14 cellular contexts compared by ENCODE assay signal in the genomic region with DNA sequence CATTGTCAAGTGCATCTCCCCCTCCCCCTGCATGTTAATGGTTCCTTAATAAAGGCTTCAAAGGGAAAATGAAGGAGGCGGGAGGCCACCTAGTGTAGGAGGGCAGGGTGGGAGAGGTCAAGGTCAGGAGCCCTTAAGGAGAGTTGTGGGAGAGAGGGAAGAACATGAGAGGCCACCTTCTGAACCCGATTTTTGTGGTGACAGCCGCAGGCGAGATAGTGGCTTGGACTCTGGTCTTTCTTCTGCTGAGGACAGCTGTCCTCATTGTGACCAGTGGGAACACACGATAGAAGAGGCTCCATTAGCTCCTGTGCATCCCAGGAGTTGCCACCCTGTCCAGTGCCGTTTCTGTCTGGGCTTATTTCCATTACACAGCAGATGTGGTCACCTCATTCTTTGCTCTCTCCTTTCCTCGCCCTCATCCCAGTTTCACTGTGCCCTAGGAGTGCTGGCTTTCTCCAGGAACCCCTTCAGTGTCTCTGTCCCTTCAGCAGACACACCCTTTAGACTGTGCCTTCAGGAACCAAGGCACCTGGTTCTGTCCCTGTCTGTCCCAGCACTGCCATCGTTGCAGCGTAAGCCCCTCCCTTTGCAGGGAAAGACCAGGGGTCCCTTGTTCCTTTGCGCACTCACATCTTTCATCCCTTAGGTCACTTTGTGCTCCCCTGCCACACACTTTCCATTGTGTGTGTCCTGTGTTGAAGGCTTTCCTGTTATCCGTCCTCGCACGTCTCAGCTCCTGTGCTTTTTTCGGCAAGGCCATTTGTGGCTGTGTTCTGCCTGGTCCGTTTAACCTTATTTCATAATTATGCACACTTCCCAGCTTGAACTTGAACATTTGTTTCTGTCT. TPM values are rescaled to one million over a fixed set of nuclear protein-coding genes. Genes with fewer than 3 reads are reported as not detected.
DNase-seq lines count a peak whose midpoint lies in the region; FAIRE-seq and TF ChIP-seq lines count a peak whose summit lies in the region.
"Had no signal": no experiment of that assay in that cellular context is flagged by ENCODE, and none has a peak within 500 bp of the region (broad histone marks: within the 10 kb centered on the region; RNA-seq: fewer than 3 reads in every experiment).

No MANE protein-coding gene starts in this region.

- H3K79me1 ChIP-seq in H1 (ENCODE audit: low read depth, low read length), result peaks cover 2% of the 10 kb centered on the region

- H3K36me3 ChIP-seq in OCI-LY3 (replicated peaks; ENCODE audit: low read depth, low read length) (peaks cover 62% of the 10 kb centered on the region), H1 (ENCODE audit: control insufficient read depth in 2 of 4, insufficient read depth in 4 of 4, low read length in 3 of 4) (peaks cover 0 to 17% (median 3%) of the 10 kb centered on the region in 4 experiments; a peak in 6 of 8 replicates), thyroid gland (peaks cover 6 to 11% of the 10 kb centered on the region in 2 donors)

- no peak overlapping the region for H2AFZ ChIP-seq in OCI-LY3 (ENCODE audit: low read depth, low read length)
- H2AFZ ChIP-seq in H1 (ENCODE audit: low read length), result no peak overlapping the region

- no peaks in the 10 kb centered on the region for H3K23me2 ChIP-seq in H1 (ENCODE audit: low read depth, low read length)

- H3K23ac ChIP-seq in H1 (ENCODE audit: insufficient read length), result no peak overlapping the region

- H3K27ac ChIP-seq in OCI-LY3 (ENCODE audit: low read length) (0 out of 2 replicates have a peak overlapping the region, but pooled peaks have one; percentile 8), H1 (ENCODE audit: low read depth, low read length) (no peak overlapping the region), thyroid gland (peak overlapping the region; percentile 94 to 98 (median 96))
- H3K27ac ChIP-seq: foreskin keratinocyte had no signal

- H4K91ac ChIP-seq in H1 (replicated peaks; ENCODE audit: insufficient read length, low read length), result no peak overlapping the region

- peak overlapping the region; percentile 10; the same call in 1 of the 2 replicates for H2BK5ac ChIP-seq in H1 (ENCODE audit: low read depth, low read length)

- DNase-seq in H1 (ENCODE audit: low read depth in 1 of 2, low spot score in 2 of 2), result no peak
- DNase-seq in myocyte (ENCODE audit: low read depth), result peak; percentile 72
- DNase-seq in thyroid gland, result no peak
- no peak for DNase-seq in activated CD4-positive, alpha-beta T cell treated with anti-CD3 and anti-CD28 coated beads, Interleukin-2, amount 10 ng/mL, durations not matched to agents 7 days and 5 days
- no peak for DNase-seq in activated T-cell treated with anti-CD3 and anti-CD28 coated beads for 4 hours
- DNase-seq in Ammon's horn (ENCODE audit: low spot score), result no peak
- DNase-seq in ecto neural progenitor cell (ENCODE audit: low spot score), result no peak
- DNase-seq: CD8-positive, alpha-beta memory T cell; foreskin keratinocyte; NCI-H2171 treated with DMSO at 0.1 percent for 48 hours; stimulated activated CD4-positive, alpha-beta T cell treated with anti-CD3 and anti-CD28 coated beads, Interleukin-4, amount 100 ng/mL, for 24 hours had no signal

- no peak overlapping the region for H4K5ac ChIP-seq in H1 (ENCODE audit: insufficient read length, low read depth, low read length)

- no peak overlapping the region for H2BK12ac ChIP-seq in H1 (ENCODE audit: low read depth, low read length)

- H3K27me3 Mint-ChIP-seq in activated CD4-positive, alpha-beta T cell treated with anti-CD3 and anti-CD28 coated beads, Interleukin-2, amount 10 ng/mL, durations not matched to agents 7 days and 5 days, result no peaks in the 10 kb centered on the region
- H3K27me3 Mint-ChIP-seq: activated naive CD8-positive, alpha-beta T cell; CD8-positive, alpha-beta memory T cell; progenitor cell of endocrine pancreas had no signal

- H3K4me1 ChIP-seq in OCI-LY3 (ENCODE audit: low read length) (peaks cover 49% of the 10 kb centered on the region), H1 (replicated peaks in 1 of 4; ENCODE audit: control insufficient read depth in 3 of 4, insufficient read depth in 4 of 4, low read length in 3 of 4) (peaks cover 5 to 16% (median 8%) of the 10 kb centered on the region in 4 experiments; a peak in 6 of 7 replicates), thyroid gland (peaks cover 52 to 75% of the 10 kb centered on the region in 2 donors)
- H3K4me1 ChIP-seq: foreskin keratinocyte had no signal

- TF ChIP-seq POLR2A in H1 (IDR thresholded peaks at IDR 0.05; ENCODE audit: control extremely low read depth in 1 of 2, low read depth in 2 of 2, low read length in 2 of 2), result no peak
- TF ChIP-seq POLR2A in thyroid gland (IDR thresholded peaks at IDR 0.05), result no peak

- TF ChIP-seq EP300 in H1 (IDR thresholded peaks at IDR 0.05; ENCODE audit: borderline replicate concordance in 1 of 2, low read depth in 2 of 2, low read length in 2 of 2), result no peak

- H3K27me3 ChIP-seq in OCI-LY3 (ENCODE audit: low read depth, low read length) (no peaks in the 10 kb centered on the region), H1 (replicated peaks in 1 of 4; ENCODE audit: control insufficient read depth in 3 of 4, extremely low read depth in 1 of 4, insufficient read depth in 3 of 4, low read length in 3 of 4) (no peaks in the 10 kb centered on the region), thyroid gland (no peaks in the 10 kb centered on the region)
- H3K27me3 ChIP-seq: foreskin keratinocyte had no signal

- no peak overlapping the region for H2BK15ac ChIP-seq in H1 (ENCODE audit: low read length)

- TF ChIP-seq RAD21 in H1 (IDR thresholded peaks at IDR 0.05 in 1 of 2, conservative IDR thresholded peaks at IDR 0.05 in 1 of 2; ENCODE audit: low read depth in 2 of 2, low read length in 2 of 2), result no peak

- H2BK20ac ChIP-seq in H1 (ENCODE audit: low read length), result no peak overlapping the region

- peaks cover 67% of the 10 kb centered on the region for H3K4me1 Mint-ChIP-seq in activated CD4-positive, alpha-beta T cell treated with anti-CD3 and anti-CD28 coated beads, Interleukin-2, amount 10 ng/mL, durations not matched to agents 7 days and 5 days

- no peak overlapping the region for H3K4me2 ChIP-seq in OCI-LY3 (ENCODE audit: low read length)
- H3K4me2 ChIP-seq in H1 (ENCODE audit: insufficient read depth in 1 of 2, low read depth in 2 of 2, low read length in 2 of 2), result peak overlapping the region in 1 of 2 experiments; percentile 30; a peak in 1 of 4 replicates

- H4K20me1 ChIP-seq in OCI-LY3 (ENCODE audit: insufficient read depth, low read length) (peaks cover 38% of the 10 kb centered on the region), H1 (replicated peaks in 1 of 2; ENCODE audit: control insufficient read depth in 1 of 2, insufficient read depth in 2 of 2, low read length in 2 of 2) (peaks cover 0 to 12% of the 10 kb centered on the region in 2 experiments)

- H3K9me3 ChIP-seq in OCI-LY3 (ENCODE audit: insufficient read depth, low read length), result no peaks in the 10 kb centered on the region
- no peaks in the 10 kb centered on the region for H3K9me3 ChIP-seq in H1 (ENCODE audit: insufficient read depth in 2 of 2, low read depth in 1 of 2, low read length in 1 of 2)
- H3K9me3 ChIP-seq in thyroid gland, result no peaks in the 10 kb centered on the region

- H3K9ac ChIP-seq in OCI-LY3 (ENCODE audit: low read length) (no peak overlapping the region), H1 (replicated peaks in 1 of 4; ENCODE audit: extremely low read depth in 1 of 4, low read depth in 3 of 4, low read length in 3 of 4) (no peak overlapping the region; a peak in 1 of 7 replicates)

- no peak for FAIRE-seq in H1 (lab: Jason Lieb, UNC)

- no peak overlapping the region for H4K8ac ChIP-seq in H1 (ENCODE audit: extremely low read depth, insufficient read depth, low read length)

- peaks cover 49% of the 10 kb centered on the region for H3K79me2 ChIP-seq in OCI-LY3 (ENCODE audit: low read length)
- H3K79me2 ChIP-seq in H1 (ENCODE audit: control insufficient read depth in 1 of 2, insufficient read depth in 2 of 2, low read length in 2 of 2), result peaks cover 0 to 26% of the 10 kb centered on the region in 2 experiments; a peak in 2 of 4 replicates

- peaks cover 67% of the 10 kb centered on the region for H3K36me3 Mint-ChIP-seq in activated CD4-positive, alpha-beta T cell treated with anti-CD3 and anti-CD28 coated beads, Interleukin-2, amount 10 ng/mL, durations not matched to agents 7 days and 5 days (ENCODE audit: low read depth)

- no peaks in the 10 kb centered on the region for H3K9me3 Mint-ChIP-seq in activated CD4-positive, alpha-beta T cell treated with anti-CD3 and anti-CD28 coated beads, Interleukin-2, amount 10 ng/mL, durations not matched to agents 7 days and 5 days
- H3K9me3 Mint-ChIP-seq: CD8-positive, alpha-beta memory T cell had no signal

- CTCF ChIA-PET in H1 (lab: Charles Lee; ENCODE audit: partially characterized antibody), result interaction anchor here (0.6 kb wide), 1 partner anchor 60 kb away, joined by 3 read pairs; no protein-coding TSS in a partner anchor
- CTCF ChIA-PET in activated CD4-positive, alpha-beta T cell treated with anti-CD3 and anti-CD28 coated beads, Interleukin-2, amount 10 ng/mL, durations not matched to agents 7 days and 5 days (lab: Charles Lee), result no interaction called here

- no peak overlapping the region for H3K4me3 Mint-ChIP-seq in activated CD4-positive, alpha-beta T cell treated with anti-CD3 and anti-CD28 coated beads, Interleukin-2, amount 10 ng/mL, durations not matched to agents 7 days and 5 days
- H3K4me3 Mint-ChIP-seq: activated naive CD8-positive, alpha-beta T cell had no signal

- TF ChIP-seq CTCF in OCI-LY3 (IDR thresholded peaks at IDR 0.05; ENCODE audit: low read depth, low read length), result no peak
- TF ChIP-seq CTCF in H1 (IDR thresholded peaks at IDR 0.05; ENCODE audit: control extremely low read depth in 1 of 3, insufficient read depth in 1 of 3, low read depth in 1 of 3, low read length in 3 of 3), result no peak
- TF ChIP-seq CTCF in thyroid gland (IDR thresholded peaks at IDR 0.05), result no peak

- POLR2A ChIA-PET in H1 (lab: Charles Lee; ENCODE audit: partially characterized antibody), result no interaction called here
- POLR2A ChIA-PET in activated CD4-positive, alpha-beta T cell treated with anti-CD3 and anti-CD28 coated beads, Interleukin-2, amount 10 ng/mL, durations not matched to agents 7 days and 5 days (lab: Charles Lee), result no interaction called here

- no peak overlapping the region for H3K27ac Mint-ChIP-seq in activated CD4-positive, alpha-beta T cell treated with anti-CD3 and anti-CD28 coated beads, Interleukin-2, amount 10 ng/mL, durations not matched to agents 7 days and 5 days

- H3K14ac ChIP-seq in H1 (ENCODE audit: insufficient read length), result no peak overlapping the region

- WGBS in H1 (ENCODE audit: extremely low coverage in 1 of 2, insufficient coverage in 1 of 2, insufficient read length in 1 of 2, insufficient replicate concordance in 2 of 2, low coverage in 1 of 2, low lambda C conversion rate in 2 of 2, missing lambda C conversion rate in 1 of 2), 2 experiments, result 89% methylated on average over 15 of the region's 15 CpGs; no CpG with 5 or more reads in 1 of the 2 experiments
- WGBS in thyroid gland, 2 donors, result 76 to 78% methylated on average over 15 of the region's 15 CpGs

- H3K4ac ChIP-seq in H1 (replicated peaks; ENCODE audit: insufficient read length, low read depth, low read length), result no peak overlapping the region

- H3K56ac ChIP-seq in H1 (replicated peaks; ENCODE audit: insufficient read length, low read depth, low read length), result no peak overlapping the region

- no peak overlapping the region for H2BK120ac ChIP-seq in H1 (replicated peaks; ENCODE audit: low read depth, low read length)

- no peak overlapping the region for H3K4me3 ChIP-seq in OCI-LY3 (ENCODE audit: low read length)
- no peak overlapping the region for H3K4me3 ChIP-seq in H1 (ENCODE audit: extremely low read depth in 1 of 4, insufficient read depth in 2 of 4, low read depth in 3 of 4, low read length in 4 of 4)
- H3K4me3 ChIP-seq in thyroid gland (replicated peaks in 1 of 3), result peak overlapping the region in 1 of 3 donors; percentile 12

- intact Hi-C loops in thyroid gland (cut with DNase I), result no loop called here

- H3K18ac ChIP-seq in H1 (ENCODE audit: extremely low read depth, low read length), result no peak overlapping the region

- no peak overlapping the region; the same call in 1 of the 2 replicates for H2AK5ac ChIP-seq in H1 (ENCODE audit: low read depth, low read length)

RNA-seq across cellular contexts. Expression of a gene that starts 7.6 kb away (rescaled TPM):
- 74.4 TPM in 2 replicates for total RNA-seq in H1 (2021; fragmentation: NEBNext Ultra II Directional; extraction: Animal tissue kit (Norgen Biotek cat#: 25700))
- polyA plus RNA-seq in H1 (2011; rRNA removed), result 27.2 and 42.7 TPM in 2 replicates
- polyA plus RNA-seq in H1 (2011; cell fraction: cytosol; rRNA removed), result 18.7 TPM
- 73.2 TPM for polyA plus RNA-seq in H1 (2011; cell fraction: nucleus; rRNA removed)
- 40.4 to 51.0 TPM (median 49.2 TPM) in 4 replicates for polyA plus RNA-seq in H1 (2012, experiment 1 of 2)
- polyA plus RNA-seq in H1 (2012, experiment 2 of 2), result 8.8 TPM
- 63.8 TPM for polyA plus RNA-seq in H1 (2013, experiment 1 of 2)
- 57.5 TPM for polyA plus RNA-seq in H1 (2013, experiment 2 of 2)
- 23.0 and 24.1 TPM in 2 replicates for polyA minus RNA-seq in H1 (2011; rRNA and poly(A)+ RNA removed)
- polyA minus RNA-seq in H1 (2011; cell fraction: cytosol; rRNA and poly(A)+ RNA removed), result 30.6 TPM
- 45.3 TPM for polyA minus RNA-seq in H1 (2011; cell fraction: nucleus; rRNA and poly(A)+ RNA removed)
- 56.2 and 71.1 TPM in 2 replicates for total RNA-seq in myocyte
- polyA plus RNA-seq in myocyte (2012), result 57.1 TPM
- 100 to 1,000 TPM in 2 of 4 donors, 10 to 100 TPM in 2; 57.6 to 287 (median 102) TPM for total RNA-seq in thyroid gland
- 10 to 100 TPM; 56.6 to 57.4 TPM for total RNA-seq in activated CD4-positive, alpha-beta T cell treated with anti-CD3 and anti-CD28 coated beads, Interleukin-2, amount 10 ng/mL, durations not matched to agents 7 days and 5 days
